ENCODE assay signal across 21 cellular contexts in the genomic region with DNA sequence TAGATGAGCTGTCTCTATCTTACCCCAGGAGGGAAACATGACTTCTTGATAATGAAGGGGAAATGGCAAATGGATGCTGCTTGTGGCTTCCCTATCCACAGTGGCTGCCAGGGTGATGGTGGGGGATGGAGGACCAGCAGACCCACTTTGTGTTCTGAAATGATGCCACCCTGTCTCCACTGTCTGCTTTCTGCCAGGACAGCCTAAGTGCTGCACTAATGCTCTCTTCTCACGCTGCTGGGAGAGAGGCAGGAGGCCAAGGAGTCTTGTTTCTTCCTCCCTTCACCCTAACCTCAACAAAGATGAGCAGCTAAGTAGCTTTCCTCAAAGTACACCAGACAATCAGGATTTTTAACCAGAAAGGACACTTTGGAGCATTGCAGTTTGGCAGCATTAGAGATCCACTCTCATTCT. TPM values are rescaled to one million over a fixed set of nuclear protein-coding genes. Genes with fewer than 3 reads are reported as not detected.
DNase-seq lines count a peak whose midpoint lies in the region; ATAC-seq, FAIRE-seq and TF ChIP-seq lines count a peak whose summit lies in the region.
"Had no signal": no experiment of that assay in that cellular context is flagged by ENCODE, and none has a peak within 500 bp of the region (broad histone marks: within the 10 kb centered on the region; RNA-seq: fewer than 3 reads in every experiment).

No MANE protein-coding gene starts in this region.

- peak overlapping the region; percentile 78 to 96 (median 84) for H3K27ac Mint-ChIP-seq in brain
- no peak overlapping the region for H3K27ac Mint-ChIP-seq in progenitor cell of endocrine pancreas
- H3K27ac Mint-ChIP-seq: CD8-positive, alpha-beta T cell; H9; naive thymus-derived CD8-positive, alpha-beta T cell; stimulated activated naive CD8-positive, alpha-beta T cell treated with anti-CD3 and anti-CD28 coated beads, Interleukin-15, amount 100 ng/mL, for 72 hours; T-helper 1 cell treated with Interleukin-12 subunit alpha and Interleukin-12 subunit beta and Interleukin-4 antibody, amounts not matched to agents 30 μg/mL and 1 μg/mL, for 36 hours; WTC11 had no signal

- no peak overlapping the region for H3K56ac ChIP-seq in mesendoderm (ENCODE audit: low read length)

- H3K27me3 ChIP-seq in mesendoderm (ENCODE audit: insufficient read depth, low read length, poor library complexity) (no peaks in the 10 kb centered on the region), skeletal muscle tissue (ENCODE audit: control insufficient read depth in 3 of 3, insufficient read depth in 3 of 3, low read length in 3 of 3) (no peaks in the 10 kb centered on the region), pancreas (no peaks in the 10 kb centered on the region)

- FAIRE-seq in pancreas (lab: Jason Lieb, UNC): no peak
- FAIRE-seq: endothelial cell of umbilical vein, frontal cortex, GM18507, urothelium cell line had no signal

- TF ChIP-seq CTCF in brain (conservative IDR thresholded peaks at IDR 0.05) (no peak), progenitor cell of endocrine pancreas (IDR thresholded peaks at IDR 0.05; ENCODE audit: unreplicated experiment) (no peak), pancreas (IDR thresholded peaks at IDR 0.05) (no peak)

- no peak overlapping the region for H3K27ac ChIP-seq in mesendoderm (ENCODE audit: low read depth, low read length)
- peak overlapping the region; percentile 96 for H3K27ac ChIP-seq in skeletal muscle tissue (ENCODE audit: low read depth, low read length)
- H3K27ac ChIP-seq in pancreas: no peak overlapping the region

- H3K9me3 Mint-ChIP-seq in brain: no peaks in the 10 kb centered on the region
- H3K9me3 Mint-ChIP-seq in progenitor cell of endocrine pancreas (ENCODE audit: low read depth): no peaks in the 10 kb centered on the region
- H3K9me3 Mint-ChIP-seq: H9; stimulated activated naive CD8-positive, alpha-beta T cell treated with anti-CD3 and anti-CD28 coated beads, Interleukin-15, amount 100 ng/mL, for 72 hours; T-helper 1 cell treated with Interleukin-12 subunit alpha and Interleukin-12 subunit beta and Interleukin-4 antibody, amounts not matched to agents 30 μg/mL and 1 μg/mL, for 36 hours; WTC11 had no signal

- no peak overlapping the region for H4K5ac ChIP-seq in mesendoderm (ENCODE audit: low read length)

- H3K4me3 Mint-ChIP-seq in brain (peak overlapping the region; percentile 20 to 70 (median 51)), progenitor cell of endocrine pancreas (ENCODE audit: low read depth) (no peak overlapping the region)
- H3K4me3 Mint-ChIP-seq: CD8-positive, alpha-beta T cell; H9; naive thymus-derived CD8-positive, alpha-beta T cell; stimulated activated naive CD8-positive, alpha-beta T cell treated with anti-CD3 and anti-CD28 coated beads, Interleukin-15, amount 100 ng/mL, for 72 hours; T-helper 1 cell treated with Interleukin-12 subunit alpha and Interleukin-12 subunit beta and Interleukin-4 antibody, amounts not matched to agents 30 μg/mL and 1 μg/mL, for 36 hours; WTC11 had no signal

- no peak overlapping the region for H3K4ac ChIP-seq in mesendoderm (ENCODE audit: low read depth, low read length)

- H3K27me3 Mint-ChIP-seq in brain: peaks cover 6% of the 10 kb centered on the region
- peaks cover 9% of the 10 kb centered on the region for H3K27me3 Mint-ChIP-seq in progenitor cell of endocrine pancreas
- H3K27me3 Mint-ChIP-seq: stimulated activated naive CD8-positive, alpha-beta T cell treated with anti-CD3 and anti-CD28 coated beads, Interleukin-15, amount 100 ng/mL, for 72 hours had no signal

- H3K79me2 ChIP-seq in mesendoderm (ENCODE audit: control insufficient read depth, insufficient read depth, low read length): no peaks in the 10 kb centered on the region

- no peak overlapping the region for H2BK15ac ChIP-seq in mesendoderm (replicated peaks; ENCODE audit: low read depth)

- no peaks in the 10 kb centered on the region for H3K79me1 ChIP-seq in mesendoderm (ENCODE audit: low read length)

- DNase-seq in NCI-H82 (lab: John Stamatoyannopoulos, UW): peak; percentile 24
- no peak for DNase-seq in NCI-H82 treated with DMSO at 0.1 percent for 48 hours (lab: John Stamatoyannopoulos, UW; ENCODE audit: unreplicated experiment)
- DNase-seq in mesendoderm: peak; percentile 51
- no peak for DNase-seq in LoVo (ENCODE audit: low spot score)
- DNase-seq in progenitor cell of endocrine pancreas (ENCODE audit: low spot score, unreplicated experiment): no peak
- no peak for DNase-seq in pancreas
- DNase-seq: CD8-positive, alpha-beta T cell; H9; KBM-7; naive thymus-derived CD8-positive, alpha-beta T cell; NCI-H2081 treated with DMSO at 0.1 percent for 48 hours; stimulated activated naive CD8-positive, alpha-beta T cell treated with anti-CD3 and anti-CD28 coated beads, Interleukin-15, amount 100 ng/mL, for 72 hours had no signal

- no CpG with 5 or more reads among the region's 1 CpG for WGBS in mesendoderm (ENCODE audit: extremely low coverage, insufficient coverage, low lambda C conversion rate)
- 74 to 90% methylated on average over 1 of the region's 1 CpG for WGBS in pancreas, 2 donors

- H3K18ac ChIP-seq in mesendoderm (ENCODE audit: low read length): no peak overlapping the region

- H3K4me1 ChIP-seq in mesendoderm (ENCODE audit: control insufficient read depth, low read depth, low read length): no peaks in the 10 kb centered on the region
- H3K4me1 ChIP-seq in skeletal muscle tissue (ENCODE audit: control insufficient read depth in 3 of 3, insufficient read depth in 3 of 3, low read length in 3 of 3): peaks cover 48 to 65% (median 64%) of the 10 kb centered on the region in 3 donors
- peaks cover 0 to under 1% (median 0%) of the 10 kb centered on the region in 3 donors for H3K4me1 ChIP-seq in pancreas

- H2AK5ac ChIP-seq in mesendoderm (ENCODE audit: low read length): no peak overlapping the region

- no peak for ATAC-seq in pancreas
- ATAC-seq: CD8-positive, alpha-beta T cell; naive thymus-derived CD8-positive, alpha-beta T cell; stimulated activated naive CD8-positive, alpha-beta T cell treated with anti-CD3 and anti-CD28 coated beads, Interleukin-15, amount 100 ng/mL, for 72 hours; WTC11 had no signal

- no peaks in the 10 kb centered on the region for H3K9me3 ChIP-seq in skeletal muscle tissue (ENCODE audit: control insufficient read depth in 3 of 3, low read length in 3 of 3)
- H3K9me3 ChIP-seq in pancreas: no peaks in the 10 kb centered on the region

- H3K4me1 Mint-ChIP-seq in brain: peaks cover 69% of the 10 kb centered on the region
- peaks cover 2% of the 10 kb centered on the region for H3K4me1 Mint-ChIP-seq in progenitor cell of endocrine pancreas (ENCODE audit: low read depth)
- H3K4me1 Mint-ChIP-seq: stimulated activated naive CD8-positive, alpha-beta T cell treated with anti-CD3 and anti-CD28 coated beads, Interleukin-15, amount 100 ng/mL, for 72 hours had no signal

- no peak overlapping the region for H2BK5ac ChIP-seq in mesendoderm (ENCODE audit: low read length)

- H3K36me3 ChIP-seq in mesendoderm (ENCODE audit: control insufficient read depth, insufficient read depth, low read length) (no peaks in the 10 kb centered on the region), skeletal muscle tissue (ENCODE audit: control insufficient read depth in 3 of 3, insufficient read depth in 3 of 3, low read length in 3 of 3) (no peaks in the 10 kb centered on the region), pancreas (no peaks in the 10 kb centered on the region)

- no peak overlapping the region for H4K8ac ChIP-seq in mesendoderm (ENCODE audit: low read depth, low read length)

- no peak overlapping the region for H3K23ac ChIP-seq in mesendoderm (ENCODE audit: low read length)

- intact Hi-C loops in pancreas (cut with DNase I): loop anchor here in 2 of 3 donors (5.0 to 10.0 kb wide), 2 partner anchors 732 to 734 kb away; no protein-coding TSS in a partner anchor

- no peak overlapping the region for H3K4me2 ChIP-seq in mesendoderm (ENCODE audit: low read length)

- no peak overlapping the region for H2BK120ac ChIP-seq in mesendoderm (ENCODE audit: low read depth, low read length)

- no peaks in the 10 kb centered on the region for H3K36me3 Mint-ChIP-seq in brain
- no peaks in the 10 kb centered on the region for H3K36me3 Mint-ChIP-seq in progenitor cell of endocrine pancreas (ENCODE audit: insufficient read depth)
- H3K36me3 Mint-ChIP-seq: CD8-positive, alpha-beta T cell; naive thymus-derived CD8-positive, alpha-beta T cell; WTC11 had no signal

- no peak overlapping the region for H3K4me3 ChIP-seq in mesendoderm (ENCODE audit: low read length)
- H3K4me3 ChIP-seq in skeletal muscle tissue (ENCODE audit: low read length in 3 of 3): peak overlapping the region in 2 of 3 donors; percentile 23
- H3K4me3 ChIP-seq in pancreas: no peak overlapping the region
- H3K4me3 ChIP-seq: lung had no signal

- H3K9ac ChIP-seq in mesendoderm (ENCODE audit: low read length) (no peak overlapping the region), skeletal muscle tissue (ENCODE audit: low read depth in 1 of 3, low read length in 3 of 3) (peak overlapping the region; percentile 6 to 75 (median 68))

RNA-seq across cellular contexts. Expression of gene XCL1, which starts 36.6 kb away (rescaled TPM):
- polyA plus RNA-seq in brain (ENCODE audit: insufficient read depth, low read depth, low replicate concordance): 3.6 TPM
- 0.13 TPM for polyA plus RNA-seq in mesendoderm (2013, experiment 1 of 2)
- polyA plus RNA-seq in mesendoderm (2013, experiment 2 of 2): 0.17 TPM
- not detected for total RNA-seq in skeletal muscle tissue
- total RNA-seq in progenitor cell of endocrine pancreas: 0.44 and 0.91 TPM in 2 replicates
- under 1 TPM in 2 of 6 donors, not detected in 4; 0.14 to 0.28 TPM for total RNA-seq in pancreas
- under 1 TPM in 1 of 2 donors, not detected in 1; 0.09 TPM for polyA plus RNA-seq in pancreas
- total RNA-seq: endothelial cell of umbilical vein, frontal cortex had no signal
- polyA plus RNA-seq: endothelial cell of umbilical vein had no signal

Comparison
In these comparisons a context has a peak if more than half of its experiments do, and no peak if none do; other contexts are left out.
1. DNase-seq: peak in NCI-H82 (single experiment) and mesendoderm (single experiment); none in NCI-H82 treated with DMSO at 0.1 percent for 48 hours (single experiment), LoVo (single experiment), progenitor cell of endocrine pancreas (single experiment) and pancreas (0 of 6).
2. H3K4me3 ChIP-seq: peak in skeletal muscle tissue (2 of 3); none in mesendoderm (single experiment) and pancreas (0 of 4).